ENCODE assay signal across 14 cellular contexts in the genomic region with DNA sequence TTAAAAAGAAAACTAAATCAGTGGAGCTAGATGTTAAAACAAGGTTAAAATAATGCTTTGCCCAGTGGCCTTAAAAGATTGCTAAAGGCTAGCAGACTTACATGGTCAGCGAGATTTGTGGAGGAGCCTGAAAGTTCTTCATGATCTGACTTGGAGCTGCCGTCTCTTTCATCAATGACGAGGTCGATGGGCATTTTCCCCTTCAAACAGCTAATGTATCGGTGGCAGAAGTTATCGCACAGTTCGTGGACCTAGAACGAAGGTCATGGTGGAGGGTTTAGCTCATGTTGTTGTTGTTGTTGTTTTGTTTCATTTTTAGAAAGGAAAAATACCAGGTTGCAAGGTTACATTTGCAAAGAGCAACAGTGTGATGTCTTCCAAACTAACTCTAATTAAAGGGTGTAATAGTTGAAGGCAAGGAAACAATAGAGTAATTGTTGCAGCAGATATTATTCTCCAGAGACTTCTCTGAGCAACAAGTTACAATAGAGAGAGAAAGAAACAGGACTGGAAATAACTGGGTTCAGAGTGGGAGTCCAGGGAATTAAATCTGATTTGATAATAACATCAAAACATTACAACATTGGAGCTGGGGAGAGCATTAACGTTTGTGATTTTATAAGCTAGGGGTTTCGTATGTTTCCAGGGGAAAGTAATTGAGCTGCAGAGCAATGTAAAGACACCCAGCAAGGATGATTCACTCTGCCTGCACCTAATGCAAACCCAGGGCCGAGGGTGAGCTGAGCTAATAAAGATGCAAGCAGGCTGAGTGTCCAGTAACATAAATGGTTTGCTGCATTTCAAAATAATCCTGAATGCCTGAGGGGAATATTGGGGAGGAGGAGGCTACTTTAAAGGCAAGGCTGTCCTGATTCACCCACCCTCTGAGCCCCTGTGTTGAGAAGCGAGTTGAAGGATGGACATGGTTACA. TPM values are rescaled to one million over a fixed set of nuclear protein-coding genes. Genes with fewer than 3 reads are reported as not detected.
A peak's percentile ranks its signal among the peaks of the same experiment; 100 is the strongest.
DNase-seq lines count a peak whose midpoint lies in the region; ATAC-seq and TF ChIP-seq lines count a peak whose summit lies in the region.
"Had no signal": no experiment of that assay in that cellular context is flagged by ENCODE, and none has a peak within 500 bp of the region (broad histone marks: within the 10 kb centered on the region; RNA-seq: fewer than 3 reads in every experiment).

No MANE protein-coding gene starts in this region.

- CTCF ChIA-PET in RWPE1 (lab: Yijun Ruan, JAX), result interaction anchor here (0.8 kb wide), 1 partner anchor 42 kb away, joined by 3 read pairs; no protein-coding TSS in a partner anchor

- H3K27me3 Mint-ChIP-seq in GM23338 (ENCODE audit: insufficient read depth, low read depth, poor library complexity), result peaks cover 65% of the 10 kb centered on the region

- no peak overlapping the region for H3K27ac Mint-ChIP-seq in GM23338
- H3K27ac Mint-ChIP-seq: CD4-positive, alpha-beta memory T cell had no signal

- intact Hi-C loops in adrenal gland (cut with DNase I) (loop anchor here in 1 of 2 donors (10.0 kb wide), 1 partner anchor 209 kb away; no protein-coding TSS in a partner anchor), prostate gland (cut with DNase I) (no loop called here)

- TF ChIP-seq EP300 in gastroesophageal sphincter (IDR thresholded peaks at IDR 0.05), result no peak

- H3K4me1 ChIP-seq in GM23338 (ENCODE audit: insufficient read depth) (peaks cover 74% of the 10 kb centered on the region), adrenal gland (replicated peaks in 1 of 2) (peaks cover 31 to 55% of the 10 kb centered on the region in 2 donors), gastroesophageal sphincter (peaks cover 0 to 72% (median 0%) of the 10 kb centered on the region in 3 donors), prostate gland (replicated peaks) (no peaks in the 10 kb centered on the region)

- H3K4me3 Mint-ChIP-seq in GM23338, result peak overlapping the region; percentile 57

- TF ChIP-seq CTCF in GM23338 (conservative IDR thresholded peaks at IDR 0.05; ENCODE audit: low read depth in 2 of 2), result no peak
- no peak for TF ChIP-seq CTCF in adrenal gland (IDR thresholded peaks at IDR 0.05)
- no peak for TF ChIP-seq CTCF in gastroesophageal sphincter (IDR thresholded peaks at IDR 0.05)
- TF ChIP-seq CTCF in prostate gland (IDR thresholded peaks at IDR 0.05), result no peak
- TF ChIP-seq CTCF in RWPE1 (conservative IDR thresholded peaks at IDR 0.05; ENCODE audit: low read depth), result no peak

- H3K36me3 Mint-ChIP-seq in GM23338 (ENCODE audit: low read depth), result no peaks in the 10 kb centered on the region

- 19 to 27% (median 23%) methylated on average over 12 of the region's 12 CpGs for WGBS in adrenal gland, 4 donors
- 20 to 55% methylated on average over 12 of the region's 12 CpGs for WGBS in gastroesophageal sphincter (ENCODE audit: low coverage in 1 of 2), 2 donors
- 24% methylated on average over 12 of the region's 12 CpGs for WGBS in prostate gland

- H3K36me3 ChIP-seq in GM23338 (ENCODE audit: insufficient read depth), result no peaks in the 10 kb centered on the region
- peaks cover 0 to 13% of the 10 kb centered on the region in 2 donors for H3K36me3 ChIP-seq in adrenal gland (replicated peaks in 1 of 2)
- peaks cover 0 to 5% of the 10 kb centered on the region in 2 donors for H3K36me3 ChIP-seq in gastroesophageal sphincter
- H3K36me3 ChIP-seq in prostate gland, result no peaks in the 10 kb centered on the region

- H3K9me3 Mint-ChIP-seq in GM23338, result no peaks in the 10 kb centered on the region; the same call in 2 of the 3 replicates

- H3K9me2 ChIP-seq in GM23338 (ENCODE audit: insufficient read depth), result no peaks in the 10 kb centered on the region

- DNase-seq in GM23338 (ENCODE audit: low spot score) (no peak), adrenal gland (peak in 3 of 7 donors; percentile 29 to 40 (median 34)), prostate gland (ENCODE audit: low spot score) (no peak), RWPE1 (ENCODE audit: low spot score) (no peak), NCI-H146 (lab: John Stamatoyannopoulos, UW) (no peak), SHP77 treated with DMSO at 0.1 percent for 48 hours (lab: John Stamatoyannopoulos, UW) (no peak)
- DNase-seq: activated CD4-positive, alpha-beta T cell treated with anti-CD3 and anti-CD28 coated beads, Interleukin-2, amount 50 U/mL, for 1 hour; CD4-positive, alpha-beta memory T cell; NCI-H1694 treated with DMSO at 0.1 percent for 48 hours had no signal

- H3F3A ChIP-seq in GM23338 (replicated peaks; ENCODE audit: low read depth), result peaks cover 33% of the 10 kb centered on the region

- peak overlapping the region; percentile 76 for H3K4me2 ChIP-seq in GM23338

- H3K4me1 Mint-ChIP-seq in GM23338, result peaks cover 67% of the 10 kb centered on the region

- H3K9me3 ChIP-seq in adrenal gland (replicated peaks in 1 of 3) (no peaks in the 10 kb centered on the region), gastroesophageal sphincter (no peaks in the 10 kb centered on the region), prostate gland (no peaks in the 10 kb centered on the region)
- H3K9me3 ChIP-seq: HAP-1 had no signal

- no peak overlapping the region for H3K27ac ChIP-seq in GM23338 (ENCODE audit: low read depth)
- peak overlapping the region; percentile 42 to 98 (median 95) for H3K27ac ChIP-seq in adrenal gland
- peak overlapping the region; percentile 26 to 98 (median 86) for H3K27ac ChIP-seq in gastroesophageal sphincter
- H3K27ac ChIP-seq in prostate gland, result peak overlapping the region; percentile 87 to 92
- no peak overlapping the region for H3K27ac ChIP-seq in RWPE1

- H3K4me3 ChIP-seq in GM23338 (peak overlapping the region; percentile 46), adrenal gland (peak overlapping the region in 1 of 4 donors; percentile 73), gastroesophageal sphincter (peak overlapping the region; percentile 12 to 85), prostate gland (peak overlapping the region; percentile 9 to 65)
- H3K4me3 ChIP-seq: HAP-1, skin epidermis had no signal

- no peak for ATAC-seq in GM23338
- no peak for ATAC-seq in gastroesophageal sphincter
- ATAC-seq in GM21825 (IDR thresholded peaks at IDR 0.05; ENCODE audit: unreplicated experiment), result no peak
- ATAC-seq: Panc1 had no signal

- H2AFZ ChIP-seq in GM23338, result no peak overlapping the region

- no peaks in the 10 kb centered on the region for H3K79me2 ChIP-seq in GM23338 (replicated peaks; ENCODE audit: insufficient read depth)

- POLR2A ChIA-PET in RWPE1 (lab: Yijun Ruan, JAX; ENCODE audit: low non-redundant PET), result no interaction called here

- H3K27me3 ChIP-seq in GM23338 (ENCODE audit: insufficient read depth) (peaks cover 76% of the 10 kb centered on the region), adrenal gland (no peaks in the 10 kb centered on the region), gastroesophageal sphincter (no peaks in the 10 kb centered on the region), prostate gland (replicated peaks; ENCODE audit: insufficient read depth) (no peaks in the 10 kb centered on the region)

- TF ChIP-seq POLR2A in adrenal gland (IDR thresholded peaks at IDR 0.05) (no peak), gastroesophageal sphincter (IDR thresholded peaks at IDR 0.05) (no peak), prostate gland (IDR thresholded peaks at IDR 0.05) (no peak)

- H4K20me1 ChIP-seq in GM23338 (replicated peaks; ENCODE audit: insufficient read depth), result peaks cover 4% of the 10 kb centered on the region; the same call in 1 of the 2 replicates

TF ChIP-seq in GM23338, 12 proteins besides CTCF, POLR2A, EP300 and RAD21 (continues in another document):
- TF ChIP-seq ZNF331 (CRISPR knock-in tag; IDR thresholded peaks at IDR 0.05; ENCODE audit: low read depth) (no peak), POLR2AphosphoS5 (IDR thresholded peaks at IDR 0.05; ENCODE audit: low read depth) (no peak), EZH2 (IDR thresholded peaks at IDR 0.05; ENCODE audit: low read depth, unreplicated experiment) (no peak)
- TF ChIP-seq, protein P1, sequence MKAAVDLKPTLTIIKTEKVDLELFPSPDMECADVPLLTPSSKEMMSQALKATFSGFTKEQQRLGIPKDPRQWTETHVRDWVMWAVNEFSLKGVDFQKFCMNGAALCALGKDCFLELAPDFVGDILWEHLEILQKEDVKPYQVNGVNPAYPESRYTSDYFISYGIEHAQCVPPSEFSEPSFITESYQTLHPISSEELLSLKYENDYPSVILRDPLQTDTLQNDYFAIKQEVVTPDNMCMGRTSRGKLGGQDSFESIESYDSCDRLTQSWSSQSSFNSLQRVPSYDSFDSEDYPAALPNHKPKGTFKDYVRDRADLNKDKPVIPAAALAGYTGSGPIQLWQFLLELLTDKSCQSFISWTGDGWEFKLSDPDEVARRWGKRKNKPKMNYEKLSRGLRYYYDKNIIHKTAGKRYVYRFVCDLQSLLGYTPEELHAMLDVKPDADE (IDR thresholded peaks at IDR 0.05), result no peak

RNA-seq across cellular contexts. Expression of a gene that starts 6.6 kb away (rescaled TPM):
- total RNA-seq in GM23338 (2014; rRNA removed; shearing (Covaris generic)), result not detected in 2 replicates
- polyA plus RNA-seq in GM23338 (2016; fragmentation: Nextera tagmentation; extraction: Ambion mirVana) (0.16 and 0.27 TPM in 2 replicates), adrenal gland (10 to 100 TPM; 36.2 to 75.3 (median 38.4) TPM)
- total RNA-seq in adrenal gland (100 to 1,000 TPM in 3 of 8 donors, 10 to 100 TPM in 5; 45.0 to 139 (median 76.1) TPM), gastroesophageal sphincter (100 to 1,000 TPM in 1 of 4 donors, 10 to 100 TPM in 3; 43.1 to 108 (median 85.7) TPM), prostate gland (10 to 100 TPM; 53.4 to 73.2 TPM)
- total RNA-seq: CD4-positive, alpha-beta memory T cell had no signal
- polyA plus RNA-seq: CD4-positive, alpha-beta memory T cell had no signal

Comparison
In these comparisons a context has a peak if more than half of its experiments do, and no peak if none do; other contexts are left out.
1. H3K27ac ChIP-seq: peak in adrenal gland (5 of 5), gastroesophageal sphincter (4 of 4) and prostate gland (2 of 2); none in GM23338 (single experiment) and RWPE1 (single experiment).
2. RNA of a gene that starts 6.6 kb away (total RNA-seq): 43.1 to 108 TPM in gastroesophageal sphincter, 45.0 to 139 TPM in adrenal gland and 53.4 to 73.2 TPM in prostate gland; not detected in GM23338; every median in the first group is over 10 times any median in the second.